20 cellular contexts compared by ENCODE assay signal in the genomic region with DNA sequence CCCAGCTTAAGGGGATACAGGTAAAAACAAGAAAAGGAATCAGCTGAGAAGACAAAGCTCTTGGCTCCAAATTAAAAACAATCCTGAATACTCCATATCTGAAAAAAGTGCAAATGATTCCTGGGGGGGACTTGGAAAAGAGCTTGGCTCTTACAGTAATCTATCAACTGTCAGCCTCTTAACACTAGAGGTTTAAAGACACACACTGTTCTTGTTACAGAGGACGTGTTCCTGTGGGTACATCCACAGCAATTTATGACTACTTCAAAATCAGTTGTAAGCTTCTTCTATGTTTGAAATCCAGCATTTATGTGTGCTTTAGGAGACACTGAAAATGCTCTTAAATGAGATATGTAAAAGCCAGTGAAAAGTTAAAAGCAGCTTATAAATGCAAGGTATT.
"Had no signal": no experiment of that assay in that cellular context is flagged by ENCODE, and none has a peak within 500 bp of the region (broad histone marks: within the 10 kb centered on the region; RNA-seq: fewer than 3 reads in every experiment).

No MANE protein-coding gene starts in this region.

- H3K9me2 ChIP-seq: SK-N-SH had no signal

- DNase-seq: IMR-90, Karpas-422, KG1, MG63, NCI-H1092, NCI-H1105 treated with DMSO at 0.1 percent for 48 hours, NCI-H1417 treated with DMSO at 0.1 percent for 48 hours, NCI-H146, NCI-H1694 treated with DMSO at 0.1 percent for 48 hours, NCI-H1930, NCI-H2081, NCI-H2107, NCI-H2227 treated with DMSO at 0.1 percent for 48 hours, NCI-H524, NCI-H526 treated with DMSO at 0.1 percent for 48 hours, NCI-H748 treated with DMSO at 0.1 percent for 48 hours, RPMI8226, SHP77, SK-N-SH had no signal

- H3K27me3 ChIP-seq: MG63 had no signal

- H3K4me3 ChIP-seq: MG63 had no signal

- H3K9ac ChIP-seq: SK-N-SH had no signal

- ATAC-seq: HepG2 had no signal

- H3K36me3 ChIP-seq: MG63 had no signal

- H3K9me3 ChIP-seq: MG63, SK-N-SH had no signal

- H3K4me2 ChIP-seq: SK-N-SH had no signal
